In genomic region chr12:109439181-109439580, GRCh38 we compare ENCODE assay signal across 22 cellular contexts.
"Had no signal": no experiment of that assay in that cellular context is flagged by ENCODE, and none has a peak within 500 bp of the region (broad histone marks: within the 10 kb centered on the region; RNA-seq: fewer than 3 reads in every experiment).

No MANE protein-coding gene starts in this region.

- H3K9ac ChIP-seq: parathyroid adenoma had no signal

- H3K27me3 Mint-ChIP-seq: stimulated activated naive B cell treated with anti-CD40 and anti-IgM and Interleukin-4, amounts not matched to agents 10 μg/mL and 1 μg/mL and 100 μg/mL, for 72 hours; stimulated activated naive CD8-positive, alpha-beta T cell treated with anti-CD3 and anti-CD28 coated beads, Interleukin-15, Interleukin-2, amounts not matched to agents 100 ng/mL and 50 ng/mL, for 24 hours had no signal

- H3K9me3 ChIP-seq: lower lobe of right lung, neutrophil, psoas muscle, sigmoid colon, spleen, suprapubic skin, vagina had no signal

- H3K4me1 Mint-ChIP-seq: stimulated activated naive B cell treated with anti-CD40 and anti-IgM and Interleukin-4, amounts not matched to agents 10 μg/mL and 1 μg/mL and 100 μg/mL, for 72 hours had no signal

- H3K27ac ChIP-seq: dorsolateral prefrontal cortex, lower lobe of right lung, neutrophil, parathyroid adenoma, psoas muscle, sigmoid colon, spleen, suprapubic skin, vagina had no signal

- ATAC-seq: left ventricle myocardium superior; lower lobe of right lung; natural killer cell; psoas muscle; right cardiac atrium; stimulated activated naive B cell treated with anti-CD40 and anti-IgM and Interleukin-4, amounts not matched to agents 10 μg/mL and 1 μg/mL and 100 μg/mL, for 72 hours had no signal

- DNase-seq: cerebellar nuclear complex; cortex of kidney; dorsolateral prefrontal cortex; effector CD4-positive, alpha-beta T cell; hypothalamus; immature natural killer cell; left ventricle myocardium superior; lower lobe of right lung; natural killer cell; psoas muscle; right cardiac atrium; sigmoid colon; spleen; stimulated activated CD4-positive, alpha-beta T cell treated with anti-CD3 and anti-CD28 coated beads, Interleukin-4, amount 100 ng/mL, for 4 hours; stimulated activated naive B cell treated with anti-CD40 and anti-IgM and Interleukin-4, amounts not matched to agents 10 μg/mL and 1 μg/mL and 100 μg/mL, for 72 hours had no signal

- H2AFZ ChIP-seq: parathyroid adenoma had no signal

- H3K9me3 Mint-ChIP-seq: immature natural killer cell; natural killer cell; neural crest cell; stimulated activated naive B cell treated with anti-CD40 and anti-IgM and Interleukin-4, amounts not matched to agents 10 μg/mL and 1 μg/mL and 100 μg/mL, for 72 hours; stimulated activated naive CD8-positive, alpha-beta T cell treated with anti-CD3 and anti-CD28 coated beads, Interleukin-15, Interleukin-2, amounts not matched to agents 100 ng/mL and 50 ng/mL, for 24 hours had no signal

- H3K4me3 ChIP-seq: dorsolateral prefrontal cortex, lower lobe of right lung, psoas muscle, sigmoid colon, skin epidermis, spleen, suprapubic skin, vagina had no signal

- H3K4me1 ChIP-seq: lower lobe of right lung, psoas muscle, spleen, vagina had no signal

- H3K27me3 ChIP-seq: dorsolateral prefrontal cortex, neutrophil, sigmoid colon, spleen, suprapubic skin, vagina had no signal

- H3K4me3 Mint-ChIP-seq: immature natural killer cell; natural killer cell; neural crest cell; stimulated activated naive B cell treated with anti-CD40 and anti-IgM and Interleukin-4, amounts not matched to agents 10 μg/mL and 1 μg/mL and 100 μg/mL, for 72 hours; stimulated activated naive CD8-positive, alpha-beta T cell treated with anti-CD3 and anti-CD28 coated beads, Interleukin-15, Interleukin-2, amounts not matched to agents 100 ng/mL and 50 ng/mL, for 24 hours had no signal

- H3K36me3 ChIP-seq: lower lobe of right lung, neutrophil, suprapubic skin, vagina had no signal

- H3K36me3 Mint-ChIP-seq: natural killer cell had no signal

- H3K27ac Mint-ChIP-seq: stimulated activated naive B cell treated with anti-CD40 and anti-IgM and Interleukin-4, amounts not matched to agents 10 μg/mL and 1 μg/mL and 100 μg/mL, for 72 hours; stimulated activated naive CD8-positive, alpha-beta T cell treated with anti-CD3 and anti-CD28 coated beads, Interleukin-15, Interleukin-2, amounts not matched to agents 100 ng/mL and 50 ng/mL, for 24 hours had no signal

- H3K79me2 ChIP-seq: parathyroid adenoma had no signal
